Comparison of ENCODE assay signal across 9 cellular contexts in genomic region chr7:157136372-157136771, GRCh38. TPM values are rescaled to one million over a fixed set of nuclear protein-coding genes. Genes with fewer than 3 reads are reported as not detected.
A peak's percentile ranks its signal among the peaks of the same experiment; 100 is the strongest.
DNase-seq lines count a peak whose midpoint lies in the region; ATAC-seq and TF ChIP-seq lines count a peak whose summit lies in the region.
"Had no signal": no experiment of that assay in that cellular context is flagged by ENCODE, and none has a peak within 500 bp of the region (broad histone marks: within the 10 kb centered on the region; RNA-seq: fewer than 3 reads in every experiment).

No MANE protein-coding gene starts in this region.

- H3K4me3 Mint-ChIP-seq in activated T-helper 17 cell treated with anti-CD3 and anti-CD28 coated beads, Interleukin-2, amount 50 U/mL, for 72 hours = peak overlapping the region; percentile 53

- ATAC-seq in activated T-helper 17 cell treated with anti-CD3 and anti-CD28 coated beads, Interleukin-2, amount 50 U/mL, for 72 hours (replicated peaks) = no peak
- ATAC-seq in GM19397 (IDR thresholded peaks at IDR 0.05; ENCODE audit: unreplicated experiment) = no peak
- ATAC-seq in HG03039 (IDR thresholded peaks at IDR 0.05; ENCODE audit: unreplicated experiment) = no peak
- no peak for ATAC-seq in left ventricle myocardium superior

- no peak overlapping the region for H3K9ac ChIP-seq in liver (ENCODE audit: low read depth in 1 of 2, low read length in 2 of 2)

- H3K9me3 Mint-ChIP-seq in activated T-helper 17 cell treated with anti-CD3 and anti-CD28 coated beads, Interleukin-2, amount 50 U/mL, for 72 hours = no peaks in the 10 kb centered on the region

- WGBS in liver = 26% methylated on average over 4 of the region's 4 CpGs

- TF ChIP-seq RAD21 in liver (IDR thresholded peaks at IDR 0.05) = no peak

- no peaks in the 10 kb centered on the region for H3K27me3 Mint-ChIP-seq in activated T-helper 17 cell treated with anti-CD3 and anti-CD28 coated beads, Interleukin-2, amount 50 U/mL, for 72 hours

- peaks cover 0 to 4% (median 0%) of the 10 kb centered on the region in 4 donors for H3K36me3 ChIP-seq in liver (ENCODE audit: control insufficient read depth in 4 of 4, insufficient read depth in 3 of 4, low read depth in 1 of 4, low read length in 3 of 4)

- peaks cover 0 to 2% (median 0%) of the 10 kb centered on the region in 4 donors for H3K27me3 ChIP-seq in liver (ENCODE audit: control insufficient read depth in 4 of 4, insufficient read depth in 4 of 4, low read length in 3 of 4)

- intact Hi-C loops in left ventricle myocardium superior (cut with micrococcal nuclease) = no loop called here

- peaks cover 19% of the 10 kb centered on the region for H3K36me3 Mint-ChIP-seq in activated T-helper 17 cell treated with anti-CD3 and anti-CD28 coated beads, Interleukin-2, amount 50 U/mL, for 72 hours (ENCODE audit: low read depth)

- H3K4me1 Mint-ChIP-seq in activated T-helper 17 cell treated with anti-CD3 and anti-CD28 coated beads, Interleukin-2, amount 50 U/mL, for 72 hours = peaks cover 15% of the 10 kb centered on the region

- DNase-seq in DMS 273 (lab: John Stamatoyannopoulos, UW; ENCODE audit: unreplicated experiment) (peak; percentile 64), LNCaP clone FGC (ENCODE audit: low read depth) (peak; percentile 93), medulla oblongata (ENCODE audit: extremely low spot score) (no peak), left ventricle myocardium superior (no peak)
- DNase-seq: hypothalamus had no signal

- peak overlapping the region; percentile 55 for H3K27ac Mint-ChIP-seq in activated T-helper 17 cell treated with anti-CD3 and anti-CD28 coated beads, Interleukin-2, amount 50 U/mL, for 72 hours

- H3K4me1 ChIP-seq in liver (ENCODE audit: control insufficient read depth in 4 of 4, insufficient read depth in 4 of 4, low read length in 3 of 4) = peaks cover 6 to 27% (median 18%) of the 10 kb centered on the region in 4 donors

- peak; percentile 32; the same call in 1 of the 2 replicates for TF ChIP-seq CTCF in LNCaP clone FGC (IDR thresholded peaks at IDR 0.05; ENCODE audit: control insufficient read depth, extremely low read depth, insufficient read depth)
- TF ChIP-seq CTCF in liver (IDR thresholded peaks at IDR 0.05; ENCODE audit: low read depth, low read length, missing input control) = no peak

- H3K4me3 ChIP-seq in LNCaP clone FGC (ENCODE audit: low read depth, low read length) (peak overlapping the region; percentile 28), liver (ENCODE audit: low read depth in 1 of 3, low read length in 3 of 3) (no peak overlapping the region)

- no peaks in the 10 kb centered on the region for H3K9me3 ChIP-seq in liver (ENCODE audit: control insufficient read depth in 4 of 4, low read length in 3 of 4)

- no peak overlapping the region for H3K27ac ChIP-seq in liver (ENCODE audit: low read depth in 1 of 2, low read length in 2 of 2)

TF ChIP-seq in liver, 16 proteins besides CTCF, POLR2A, EP300 and RAD21:
- TF ChIP-seq SP1 (IDR thresholded peaks at IDR 0.05) (no peak), HNF4A (conservative IDR thresholded peaks at IDR 0.05) (no peak), MAX (IDR thresholded peaks at IDR 0.05) (no peak), EGR1 (IDR thresholded peaks at IDR 0.05; ENCODE audit: low read depth in 2 of 2) (no peak), YY1 (IDR thresholded peaks at IDR 0.05) (peak; percentile 20)
- TF ChIP-seq, protein P1, sequence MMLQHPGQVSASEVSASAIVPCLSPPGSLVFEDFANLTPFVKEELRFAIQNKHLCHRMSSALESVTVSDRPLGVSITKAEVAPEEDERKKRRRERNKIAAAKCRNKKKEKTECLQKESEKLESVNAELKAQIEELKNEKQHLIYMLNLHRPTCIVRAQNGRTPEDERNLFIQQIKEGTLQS (IDR thresholded peaks at IDR 0.05) = no peak

RNA-seq across cellular contexts. Expression of gene UBE3C, which starts 2.4 kb away (rescaled TPM):
- total RNA-seq in activated T-helper 17 cell treated with anti-CD3 and anti-CD28 coated beads, Interleukin-2, amount 50 U/mL, for 72 hours = 10 to 100 TPM; 58.8 to 75.9 TPM
- total RNA-seq in liver (10 to 100 TPM; 46.6 to 61.8 TPM), left ventricle myocardium superior (52.1 TPM)
- 10 to 100 TPM; 10.3 to 21.3 TPM for polyA plus RNA-seq in liver

Comparison
In these comparisons a context has a peak if more than half of its experiments do, and no peak if none do; other contexts are left out.
1. DNase-seq: peak in DMS 273 (single experiment) and LNCaP clone FGC (single experiment); none in medulla oblongata (single experiment) and left ventricle myocardium superior (single experiment).